11 cellular contexts compared by ENCODE assay signal in genomic region chr2:234492687-234493086, GRCh38. TPM values are rescaled to one million over a fixed set of nuclear protein-coding genes. Genes with fewer than 3 reads are reported as not detected.
DNase-seq lines count a peak whose midpoint lies in the region; ATAC-seq lines count a peak whose summit lies in the region.
"Had no signal": no experiment of that assay in that cellular context is flagged by ENCODE, and none has a peak within 500 bp of the region (broad histone marks: within the 10 kb centered on the region; RNA-seq: fewer than 3 reads in every experiment).

No MANE protein-coding gene starts in this region.

- peak overlapping the region; percentile 81; the same call in 1 of the 2 replicates for H3K4me3 ChIP-seq in iPS-20b (ENCODE audit: low read length)
- peak overlapping the region; percentile 92 for H3K4me3 ChIP-seq in thymus (ENCODE audit: low read length)
- H3K4me3 ChIP-seq: adrenal gland had no signal

- peak overlapping the region; percentile 96 for H3K27ac Mint-ChIP-seq in activated naive CD8-positive, alpha-beta T cell treated with anti-CD3 and anti-CD28 coated beads for 36 hours

- H3K9ac ChIP-seq in iPS-20b (ENCODE audit: low read depth, low read length): no peak overlapping the region

- H3K27ac ChIP-seq in iPS-20b (ENCODE audit: low read length) (no peak overlapping the region), thymus (ENCODE audit: low read depth) (no peak overlapping the region)

- no peak for DNase-seq in activated T-cell treated with anti-CD3 and anti-CD28 coated beads, Interleukin-2, amount 50 U/mL, for 4 hours
- no peak for DNase-seq in activated T-cell treated with anti-CD3 and anti-CD28 coated beads, Interleukin-2, amount 50 U/mL, for 1 hour
- DNase-seq in activated naive CD8-positive, alpha-beta T cell treated with anti-CD3 and anti-CD28 coated beads for 36 hours: no peak
- DNase-seq in ureter (ENCODE audit: low spot score): no peak
- DNase-seq: adrenal gland; NCI-H774; stimulated activated CD4-positive, alpha-beta T cell treated with anti-CD3 and anti-CD28 coated beads, Interleukin-2, amount 100 ng/mL, for 48 hours had no signal

- H3K36me3 ChIP-seq in iPS-20b (ENCODE audit: insufficient read depth, low read depth, low read length) (no peaks in the 10 kb centered on the region), thymus (ENCODE audit: control insufficient read depth, insufficient read depth) (peaks cover 10% of the 10 kb centered on the region)
- H3K36me3 ChIP-seq: adrenal gland had no signal

- H3K4me3 Mint-ChIP-seq in activated T-cell treated with anti-CD3 and anti-CD28 coated beads, Interleukin-2, amount 50 U/mL, for 4 hours: peak overlapping the region; percentile 94
- peak overlapping the region; percentile 98 for H3K4me3 Mint-ChIP-seq in activated naive CD8-positive, alpha-beta T cell treated with anti-CD3 and anti-CD28 coated beads for 36 hours

- H3K9me3 ChIP-seq in iPS-20b (ENCODE audit: insufficient read depth, low read depth, low read length) (no peaks in the 10 kb centered on the region), thymus (ENCODE audit: control insufficient read depth) (peaks cover 2% of the 10 kb centered on the region)
- H3K9me3 ChIP-seq: adrenal gland had no signal

- H3K27me3 ChIP-seq in iPS-20b (ENCODE audit: insufficient read depth, low read length): peaks cover 14% of the 10 kb centered on the region
- H3K27me3 ChIP-seq in thymus (ENCODE audit: control insufficient read depth, insufficient read depth): no peaks in the 10 kb centered on the region

- H3K4me1 ChIP-seq in iPS-20b (ENCODE audit: insufficient read depth, low read length) (peaks cover 17% of the 10 kb centered on the region; the same call in 1 of the 2 replicates), thymus (ENCODE audit: control insufficient read depth, insufficient read depth, low read length) (peaks cover 34% of the 10 kb centered on the region)
- H3K4me1 ChIP-seq: adrenal gland had no signal

- ATAC-seq in activated T-cell treated with anti-CD3 and anti-CD28 coated beads, Interleukin-2, amount 50 U/mL, for 4 hours: no peak
- ATAC-seq in HG02763 (IDR thresholded peaks at IDR 0.05; ENCODE audit: unreplicated experiment) (no peak), GM18498 (IDR thresholded peaks at IDR 0.05; ENCODE audit: unreplicated experiment) (no peak)

- no peaks in the 10 kb centered on the region for H3K27me3 Mint-ChIP-seq in activated T-cell treated with anti-CD3 and anti-CD28 coated beads, Interleukin-2, amount 50 U/mL, for 4 hours (ENCODE audit: low read depth)
- no peaks in the 10 kb centered on the region for H3K27me3 Mint-ChIP-seq in activated naive CD8-positive, alpha-beta T cell treated with anti-CD3 and anti-CD28 coated beads for 36 hours

- WGBS in thymus: 87% methylated on average over 6 of the region's 6 CpGs

- H3K36me3 Mint-ChIP-seq in activated T-cell treated with anti-CD3 and anti-CD28 coated beads, Interleukin-2, amount 50 U/mL, for 4 hours (ENCODE audit: insufficient read depth): peaks cover 19% of the 10 kb centered on the region
- H3K36me3 Mint-ChIP-seq in activated naive CD8-positive, alpha-beta T cell treated with anti-CD3 and anti-CD28 coated beads for 36 hours: peaks cover 47% of the 10 kb centered on the region

- peaks cover 64% of the 10 kb centered on the region for H3K4me1 Mint-ChIP-seq in activated T-cell treated with anti-CD3 and anti-CD28 coated beads, Interleukin-2, amount 50 U/mL, for 4 hours (ENCODE audit: low read depth)
- H3K4me1 Mint-ChIP-seq in activated naive CD8-positive, alpha-beta T cell treated with anti-CD3 and anti-CD28 coated beads for 36 hours: peaks cover 53% of the 10 kb centered on the region

- H3K9me3 Mint-ChIP-seq in activated T-cell treated with anti-CD3 and anti-CD28 coated beads, Interleukin-2, amount 50 U/mL, for 4 hours: no peaks in the 10 kb centered on the region
- no peaks in the 10 kb centered on the region for H3K9me3 Mint-ChIP-seq in activated naive CD8-positive, alpha-beta T cell treated with anti-CD3 and anti-CD28 coated beads for 36 hours

RNA-seq across cellular contexts. Expression of gene ARL4C, which starts 4.2 kb away (rescaled TPM):
- total RNA-seq in activated T-cell treated with anti-CD3 and anti-CD28 coated beads, Interleukin-2, amount 50 U/mL, for 4 hours: 10 to 100 TPM; 10.4 to 24.2 (median 23.7) TPM
- 10 to 100 TPM; 65.1 to 65.5 TPM for total RNA-seq in activated naive CD8-positive, alpha-beta T cell treated with anti-CD3 and anti-CD28 coated beads for 36 hours
- 59.9 TPM for polyA plus RNA-seq in thymus
- 24.4 TPM for total RNA-seq in ureter
